ENCODE assay signal across 13 cellular contexts in genomic region chr9:107883496-107884120, GRCh38.
A peak's percentile ranks its signal among the peaks of the same experiment; 100 is the strongest.
DNase-seq lines count a peak whose midpoint lies in the region; ATAC-seq and TF ChIP-seq lines count a peak whose summit lies in the region.
"Had no signal": no experiment of that assay in that cellular context is flagged by ENCODE, and none has a peak within 500 bp of the region (broad histone marks: within the 10 kb centered on the region; RNA-seq: fewer than 3 reads in every experiment).

No MANE protein-coding gene starts in this region.

- 75% methylated on average over 4 of the region's 4 CpGs for WGBS in esophagus muscularis mucosa

- H3K27ac ChIP-seq in dorsolateral prefrontal cortex (no peak overlapping the region), esophagus muscularis mucosa (replicated peaks in 1 of 4) (no peak overlapping the region)
- H3K27ac ChIP-seq: tibial nerve had no signal

- ATAC-seq in GM18868 (IDR thresholded peaks at IDR 0.05; ENCODE audit: unreplicated experiment), result peak; percentile 97
- peak; percentile 96 for ATAC-seq in GM21723 (IDR thresholded peaks at IDR 0.05; ENCODE audit: unreplicated experiment)
- peak; percentile 99 for ATAC-seq in HG03432 (IDR thresholded peaks at IDR 0.05; ENCODE audit: unreplicated experiment)
- peak; percentile 92 for ATAC-seq in mucosa of descending colon
- ATAC-seq: PC-3 had no signal

- intact Hi-C loops in mucosa of descending colon (cut with DNase I, micrococcal nuclease), result no loop called here
- intact Hi-C loops in dorsolateral prefrontal cortex (cut with DNase I), result no loop called here
- intact Hi-C loops in esophagus muscularis mucosa (cut with DNase I), result no loop called here

- no peak for TF ChIP-seq CTCF in mucosa of descending colon (IDR thresholded peaks at IDR 0.05)
- no peak for TF ChIP-seq CTCF in dorsolateral prefrontal cortex (IDR thresholded peaks at IDR 0.05 in 54 of 56, conservative IDR thresholded peaks at IDR 0.05 in 2 of 56; ENCODE audit: low read depth in 1 of 56, partially characterized antibody in 56 of 56)
- TF ChIP-seq CTCF in esophagus muscularis mucosa (IDR thresholded peaks at IDR 0.05), result no peak

- H3K4me1 ChIP-seq in mucosa of descending colon (ENCODE audit: low read depth), result peaks cover 7% of the 10 kb centered on the region
- H3K4me1 ChIP-seq in esophagus muscularis mucosa, result peaks cover 0 to 2% (median under 1%) of the 10 kb centered on the region in 4 donors
- H3K4me1 ChIP-seq: tibial nerve had no signal

- H3K4me3 ChIP-seq in mucosa of descending colon, result no peak overlapping the region
- no peak overlapping the region for H3K4me3 ChIP-seq in dorsolateral prefrontal cortex
- no peak overlapping the region for H3K4me3 ChIP-seq in esophagus muscularis mucosa
- H3K4me3 ChIP-seq: tibial nerve had no signal

- no peaks in the 10 kb centered on the region for H3K36me3 ChIP-seq in mucosa of descending colon (ENCODE audit: low read depth)
- no peaks in the 10 kb centered on the region for H3K36me3 ChIP-seq in esophagus muscularis mucosa
- H3K36me3 ChIP-seq: tibial nerve had no signal

- TF ChIP-seq EP300 in esophagus muscularis mucosa (IDR thresholded peaks at IDR 0.05), result no peak

- DNase-seq in mucosa of descending colon, result peak in 2 of 3 donors; percentile 13 to 27
- DNase-seq in dorsolateral prefrontal cortex, result no peak
- DNase-seq in esophagus muscularis mucosa (ENCODE audit: extremely low spot score), result no peak
- no peak for DNase-seq in COR-L47 (lab: John Stamatoyannopoulos, UW)
- DNase-seq in NCI-H2029 treated with DMSO at 0.1 percent for 48 hours (lab: John Stamatoyannopoulos, UW), result no peak
- DNase-seq: activated CD4-positive, alpha-beta T cell treated with anti-CD3 and anti-CD28 coated beads, Interleukin-2, amount 50 U/mL, for 1 hour; IMR-90; midbrain; PC-3 had no signal

- no peak for TF ChIP-seq POLR2A in esophagus muscularis mucosa (IDR thresholded peaks at IDR 0.05; ENCODE audit: low read depth)

- H3K27me3 ChIP-seq in dorsolateral prefrontal cortex, result no peaks in the 10 kb centered on the region
- H3K27me3 ChIP-seq in esophagus muscularis mucosa, result no peaks in the 10 kb centered on the region
- H3K27me3 ChIP-seq: tibial nerve had no signal

- H3K9me3 ChIP-seq in mucosa of descending colon (no peaks in the 10 kb centered on the region), esophagus muscularis mucosa (no peaks in the 10 kb centered on the region)

Comparison
In these comparisons a context has a peak if more than half of its experiments do, and no peak if none do; other contexts are left out.
1. DNase-seq: peak in mucosa of descending colon (2 of 3); none in dorsolateral prefrontal cortex (0 of 10), esophagus muscularis mucosa (single experiment), COR-L47 (single experiment) and NCI-H2029 treated with DMSO at 0.1 percent for 48 hours (single experiment).
2. Peak in every context shown above with its lines, with median percentiles within 50 percentile points of each other: ATAC-seq.